8 cellular contexts compared by ENCODE assay signal in the genomic region with DNA sequence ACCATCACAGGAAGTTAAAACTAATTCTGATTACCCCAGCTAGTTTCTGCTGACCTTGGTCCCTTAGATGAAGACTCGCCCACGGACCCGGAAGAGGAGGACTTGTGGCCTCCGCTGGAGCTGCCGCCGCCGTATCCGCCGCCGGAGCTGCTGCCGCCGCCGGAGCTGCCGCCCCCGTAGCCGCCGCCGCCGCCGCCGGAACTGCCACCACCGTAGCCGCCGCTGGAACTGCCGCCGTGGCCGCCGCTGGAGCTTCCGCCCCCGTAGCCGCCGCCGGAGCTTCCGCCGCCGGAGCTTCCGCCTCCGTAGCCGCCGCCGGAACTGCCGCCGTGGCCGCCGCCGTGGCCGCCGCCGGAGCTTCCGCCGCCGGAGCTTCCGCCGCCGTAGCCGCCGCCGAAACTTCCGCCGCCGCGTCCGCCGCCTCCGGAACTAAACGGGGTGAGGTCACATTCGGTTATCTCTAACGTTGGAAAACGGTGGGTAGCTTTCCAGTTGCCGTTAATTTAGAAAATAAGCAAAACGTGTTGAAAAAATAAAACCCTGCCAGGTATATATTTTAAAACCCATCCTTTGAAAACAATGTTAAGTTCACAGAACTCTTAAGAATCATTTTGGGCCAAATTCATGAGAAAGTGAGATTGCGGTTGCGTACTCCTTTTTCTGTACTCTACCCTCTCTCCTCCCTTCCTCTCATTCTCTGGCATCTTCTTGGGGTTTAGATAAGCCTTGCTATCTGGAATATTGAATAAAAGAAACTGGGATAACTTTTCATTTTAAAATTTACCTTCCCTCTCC. TPM values are rescaled to one million over a fixed set of nuclear protein-coding genes. Genes with fewer than 3 reads are reported as not detected.
A peak's percentile ranks its signal among the peaks of the same experiment; 100 is the strongest.
DNase-seq lines count a peak whose midpoint lies in the region; ATAC-seq and TF ChIP-seq lines count a peak whose summit lies in the region.

No MANE protein-coding gene starts in this region.

- H3K4me1 ChIP-seq in ACC112 (ENCODE audit: control insufficient read depth, insufficient read depth, low read length, unreplicated experiment) (peaks cover 11% of the 10 kb centered on the region), colonic mucosa (no peaks in the 10 kb centered on the region)

- no peaks in the 10 kb centered on the region for H3K27me3 ChIP-seq in ACC112 (ENCODE audit: insufficient read depth, low read length)
- no peaks in the 10 kb centered on the region for H3K27me3 ChIP-seq in colonic mucosa

- peak overlapping the region; percentile 89 for H3K27ac ChIP-seq in ACC112 (ENCODE audit: low read depth, low read length)
- H3K27ac ChIP-seq in colonic mucosa: peak overlapping the region; percentile 82

- no peaks in the 10 kb centered on the region for H3K9me3 ChIP-seq in colonic mucosa

- H3K36me3 ChIP-seq in ACC112 (ENCODE audit: insufficient read depth, low read length) (peaks cover 15% of the 10 kb centered on the region), colonic mucosa (no peaks in the 10 kb centered on the region)

- intact Hi-C loops in colonic mucosa (cut with DNase I): no loop called here

- DNase-seq in NCI-H510A treated with DMSO at 0.1 percent for 48 hours (lab: John Stamatoyannopoulos, UW) (peak; percentile 73), colonic mucosa (peak; percentile 78), left lobe of liver (ENCODE audit: low spot score) (peak; percentile 85)
- peak; percentile 87 for DNase-seq in activated CD4-positive, alpha-beta T cell treated with anti-CD3 and anti-CD28 coated beads for 48 hours
- DNase-seq in stimulated activated CD4-positive, alpha-beta T cell treated with anti-CD3 and anti-CD28 coated beads, Interleukin-2, amount 100 ng/mL, for 24 hours: peak; percentile 85 to 86

- no peak for TF ChIP-seq CTCF in colonic mucosa (IDR thresholded peaks at IDR 0.05)

- peaks cover 28% of the 10 kb centered on the region for H3K79me2 ChIP-seq in ACC112 (ENCODE audit: control insufficient read depth, insufficient read depth, low read length, unreplicated experiment)

- H2AFZ ChIP-seq in ACC112 (ENCODE audit: low read length, unreplicated experiment): peak overlapping the region; percentile 100

- peak; percentile 76 for ATAC-seq in GM18909 (IDR thresholded peaks at IDR 0.05; ENCODE audit: poor library complexity, unreplicated experiment)
- peak; percentile 73 for ATAC-seq in HG03175 (IDR thresholded peaks at IDR 0.05; ENCODE audit: unreplicated experiment)
- ATAC-seq in left lobe of liver: peak; percentile 97

- peak overlapping the region; percentile 26 to 40 for H3K9ac ChIP-seq in colonic mucosa (ENCODE audit: low read depth in 2 of 2, low read length in 2 of 2)

- peak overlapping the region; percentile 83 for H3K4me3 ChIP-seq in ACC112 (ENCODE audit: low read depth, low read length)
- peak overlapping the region; percentile 60 for H3K4me3 ChIP-seq in colonic mucosa

RNA-seq across cellular contexts. Expression of gene KRT10, which starts 3.5 kb away (rescaled TPM):
- total RNA-seq in colonic mucosa (10 to 100 TPM; 33.6 to 35.1 TPM), left lobe of liver (12.2 TPM)

RNA-seq across cellular contexts. Expression of gene KRT28, which starts 19.2 kb away (rescaled TPM):
- total RNA-seq in colonic mucosa: not detected
- total RNA-seq in left lobe of liver: not detected

RNA-seq across cellular contexts. Expression of gene KRT27, which starts 36.6 kb away (rescaled TPM):
- not detected for total RNA-seq in colonic mucosa
- not detected for total RNA-seq in left lobe of liver

RNA-seq across cellular contexts. Expression of gene KRT26, which starts 46.9 kb away (rescaled TPM):
- total RNA-seq in colonic mucosa (not detected), left lobe of liver (not detected)

RNA-seq across cellular contexts. Expression of gene KRT12, which starts 48.1 kb away (rescaled TPM):
- total RNA-seq in colonic mucosa: 1 to 10 TPM; 2.2 to 4.4 TPM
- not detected for total RNA-seq in left lobe of liver

Comparison
In these comparisons a context has a peak if more than half of its experiments do, and no peak if none do; other contexts are left out.
1. Peak in every context shown above with its lines: DNase-seq, ATAC-seq, H3K4me3 ChIP-seq and H3K27ac ChIP-seq.